ENCODE assay signal across 27 cellular contexts in the genomic region with DNA sequence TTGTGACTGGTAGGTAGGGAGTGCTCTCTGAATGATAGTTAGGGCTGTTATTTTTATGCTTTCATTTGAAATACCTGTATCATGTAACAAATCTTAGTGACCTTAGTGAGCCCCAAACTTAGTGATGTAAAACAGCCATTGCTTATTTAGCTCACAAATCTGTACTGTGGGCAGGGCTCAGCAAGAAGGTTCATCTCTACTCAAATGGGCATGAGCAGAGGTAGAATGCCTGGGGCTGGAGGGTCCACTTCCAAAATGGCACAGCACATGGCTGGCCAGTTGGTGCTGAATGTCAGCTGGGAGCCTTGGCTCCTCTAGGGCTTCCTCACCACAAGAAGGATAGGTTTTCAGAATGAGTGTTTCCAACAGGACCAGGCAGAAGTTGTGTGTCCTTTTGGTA. TPM values are rescaled to one million over a fixed set of nuclear protein-coding genes. Genes with fewer than 3 reads are reported as not detected.
"Had no signal": no experiment of that assay in that cellular context is flagged by ENCODE, and none has a peak within 500 bp of the region (broad histone marks: within the 10 kb centered on the region; RNA-seq: fewer than 3 reads in every experiment).

No MANE protein-coding gene starts in this region.

- H3K4me3 ChIP-seq: colonic mucosa, heart right ventricle, lower lobe of right lung, pancreas, suprapubic skin, vagina had no signal

- H3K4me1 ChIP-seq: colonic mucosa, foreskin keratinocyte, heart right ventricle, pancreas, suprapubic skin, vagina had no signal

- H3K27ac ChIP-seq: epithelial cell of prostate, foreskin keratinocyte, heart right ventricle, lower lobe of right lung, neutrophil, pancreas, suprapubic skin, vagina had no signal

- H3K36me3 ChIP-seq: colonic mucosa, heart right ventricle, lower lobe of right lung, neutrophil, pancreas, suprapubic skin, vagina had no signal

- ATAC-seq: esophagus mucosa; foreskin keratinocyte; heart right ventricle; left colon; left ventricle myocardium superior; lower lobe of right lung; natural killer cell treated with Interleukin-12 subunit alpha and Interleukin-12 subunit beta and Interleukin-15 and Interleukin-18, amount 100 ng/mL, for 72 hours; pancreas; sciatic nerve; stimulated activated memory B cell treated with anti-CD40 and anti-IgM and Interleukin-4, amounts not matched to agents 10 μg/mL and 1 μg/mL and 100 μg/mL, for 72 hours; stimulated activated naive CD8-positive, alpha-beta T cell treated with anti-CD3 and anti-CD28 coated beads, Interleukin-15, Interleukin-2, amounts not matched to agents 100 U/mL and 50 U/mL, for 24 hours had no signal

- DNase-seq: colonic mucosa; effector CD8-positive, alpha-beta T cell; endodermal cell; foreskin keratinocyte; glutamatergic neuron; heart right ventricle; hippocampal formation; kidney glomerular epithelial cell; left colon; left ventricle myocardium superior; lower lobe of right lung; naive B cell; pancreas; stimulated activated CD4-positive, alpha-beta T cell treated with anti-CD3 and anti-CD28 coated beads, Interleukin-4, amount 100 ng/mL, for 4 hours; stimulated activated naive CD8-positive, alpha-beta T cell treated with anti-CD3 and anti-CD28 coated beads, Interleukin-15, Interleukin-2, amounts not matched to agents 100 U/mL and 50 U/mL, for 24 hours; trophoblast cell had no signal

- H3K9me3 ChIP-seq: colonic mucosa, neutrophil, pancreas, suprapubic skin had no signal

- H3K27me3 ChIP-seq: colonic mucosa, foreskin keratinocyte, pancreas, vagina had no signal

RNA-seq across cellular contexts. Expression of gene FOXF1, which starts 49.3 kb away (rescaled TPM):
- total RNA-seq: chondrocyte; endodermal cell; foreskin keratinocyte; natural killer cell treated with Interleukin-12 subunit alpha and Interleukin-12 subunit beta and Interleukin-15 and Interleukin-18, amount 100 ng/mL, for 72 hours; neural crest cell; skeletal muscle tissue had no signal
- polyA plus RNA-seq: foreskin keratinocyte had no signal
